ENCODE assay signal across 8 cellular contexts in genomic region chr16:21101631-21102420, GRCh38. TPM values are rescaled to one million over a fixed set of nuclear protein-coding genes. Genes with fewer than 3 reads are reported as not detected.
DNase-seq lines count a peak whose midpoint lies in the region; ATAC-seq and TF ChIP-seq lines count a peak whose summit lies in the region.

No MANE protein-coding gene starts in this region.

- H3K27me3 ChIP-seq in Karpas-422 (ENCODE audit: low read length) (no peaks in the 10 kb centered on the region), right lobe of liver (no peaks in the 10 kb centered on the region)

- H3K79me2 ChIP-seq in Karpas-422 (ENCODE audit: low read length), result no peaks in the 10 kb centered on the region

- H3K4me3 ChIP-seq in Karpas-422 (ENCODE audit: low read length) (no peak overlapping the region), right lobe of liver (no peak overlapping the region)

- no peak overlapping the region for H3K4me2 ChIP-seq in Karpas-422 (ENCODE audit: low read depth, low read length, poor library complexity, severe bottlenecking)

- no peaks in the 10 kb centered on the region for H4K20me1 ChIP-seq in Karpas-422 (ENCODE audit: insufficient read depth, low read depth, low read length)

- peak overlapping the region; percentile 56; the same call in 1 of the 2 replicates for H2AFZ ChIP-seq in Karpas-422 (ENCODE audit: low read length)

- H3K9me2 ChIP-seq in Karpas-422 (replicated peaks; ENCODE audit: insufficient read depth, low read length), result no peaks in the 10 kb centered on the region

- 40% methylated on average over 7 of the region's 8 CpGs for WGBS in right lobe of liver (ENCODE audit: insufficient coverage, low coverage, low lambda C conversion rate, missing lambda C conversion rate)

- no peaks in the 10 kb centered on the region for H3K9me3 Mint-ChIP-seq in Calu3 (ENCODE audit: low read depth, unreplicated experiment)
- no peaks in the 10 kb centered on the region for H3K9me3 Mint-ChIP-seq in activated naive CD4-positive, alpha-beta T cell treated with anti-CD3 and anti-CD28 coated beads, Interleukin-2, amount 10 ng/mL, durations not matched to agents 7 days and 5 days
- H3K9me3 Mint-ChIP-seq in activated T-helper 17 cell treated with anti-CD3 and anti-CD28 coated beads, Interleukin-2, amount 50 U/mL, for 72 hours, result no peaks in the 10 kb centered on the region

- no peaks in the 10 kb centered on the region for H3K36me3 ChIP-seq in Karpas-422 (ENCODE audit: insufficient read depth, low read length)
- no peaks in the 10 kb centered on the region for H3K36me3 ChIP-seq in right lobe of liver

- no peak overlapping the region; the same call in 1 of the 2 replicates for H3K9ac ChIP-seq in Karpas-422 (ENCODE audit: low read length)

- H3K9me3 ChIP-seq in Karpas-422 (ENCODE audit: low read length) (no peaks in the 10 kb centered on the region), right lobe of liver (no peaks in the 10 kb centered on the region)

- DNase-seq in Calu3, result peak; percentile 61
- DNase-seq in Karpas-422, result peak; percentile 70
- peak; percentile 24 for DNase-seq in activated naive CD4-positive, alpha-beta T cell treated with anti-CD3 and anti-CD28 coated beads, Interleukin-2, amount 10 ng/mL, durations not matched to agents 7 days and 5 days
- DNase-seq in right lobe of liver, result no peak
- no peak for DNase-seq in Ammon's horn (ENCODE audit: low spot score)

- CTCF ChIA-PET in Calu3 (lab: Charles Lee), result interaction anchor here (0.5 to 3.1 kb wide), 11 partner anchors 67 to 295 kb away, joined by 3 to 13 read pairs (median 4); partner anchors contain the start of genes DCUN1D3 and LYRM1
- CTCF ChIA-PET in activated naive CD4-positive, alpha-beta T cell treated with anti-CD3 and anti-CD28 coated beads, Interleukin-2, amount 10 ng/mL, durations not matched to agents 7 days and 5 days (lab: Charles Lee), result no interaction called here

- ATAC-seq in right lobe of liver, result peak in 3 of 4 donors; percentile 21 to 33 (median 22)
- no peak for ATAC-seq in HG03139 (IDR thresholded peaks at IDR 0.05; ENCODE audit: unreplicated experiment)
- no peak for ATAC-seq in activated T-helper 17 cell treated with anti-CD3 and anti-CD28 coated beads, Interleukin-2, amount 50 U/mL, for 72 hours (replicated peaks)
- ATAC-seq in GM18498 (IDR thresholded peaks at IDR 0.05; ENCODE audit: unreplicated experiment), result no peak

- peaks cover 41% of the 10 kb centered on the region for H3K27me3 Mint-ChIP-seq in Calu3 (ENCODE audit: unreplicated experiment)
- H3K27me3 Mint-ChIP-seq in activated naive CD4-positive, alpha-beta T cell treated with anti-CD3 and anti-CD28 coated beads, Interleukin-2, amount 10 ng/mL, durations not matched to agents 7 days and 5 days, result peaks cover 40% of the 10 kb centered on the region
- H3K27me3 Mint-ChIP-seq in activated T-helper 17 cell treated with anti-CD3 and anti-CD28 coated beads, Interleukin-2, amount 50 U/mL, for 72 hours, result peaks cover 34% of the 10 kb centered on the region

- no peaks in the 10 kb centered on the region for H3K36me3 Mint-ChIP-seq in Calu3 (ENCODE audit: insufficient read depth, unreplicated experiment)
- no peaks in the 10 kb centered on the region for H3K36me3 Mint-ChIP-seq in activated naive CD4-positive, alpha-beta T cell treated with anti-CD3 and anti-CD28 coated beads, Interleukin-2, amount 10 ng/mL, durations not matched to agents 7 days and 5 days
- no peaks in the 10 kb centered on the region for H3K36me3 Mint-ChIP-seq in activated T-helper 17 cell treated with anti-CD3 and anti-CD28 coated beads, Interleukin-2, amount 50 U/mL, for 72 hours (ENCODE audit: low read depth)

- no peaks in the 10 kb centered on the region for H3K4me1 ChIP-seq in Karpas-422 (ENCODE audit: low read length)
- no peaks in the 10 kb centered on the region for H3K4me1 ChIP-seq in right lobe of liver

- TF ChIP-seq CTCF in Calu3 (IDR thresholded peaks at IDR 0.05; ENCODE audit: unreplicated experiment), result peak; percentile 47
- peak in 3 of 4 donors; percentile 8 to 25 (median 23) for TF ChIP-seq CTCF in right lobe of liver (IDR thresholded peaks at IDR 0.05)

- BruUV-seq in Calu3 (replicated peaks; lab: Mats Ljungman, UMichigan), result no TSS peak

- H3K4me1 Mint-ChIP-seq in Calu3 (ENCODE audit: low read depth, unreplicated experiment), result peaks cover 14% of the 10 kb centered on the region
- H3K4me1 Mint-ChIP-seq in activated naive CD4-positive, alpha-beta T cell treated with anti-CD3 and anti-CD28 coated beads, Interleukin-2, amount 10 ng/mL, durations not matched to agents 7 days and 5 days, result no peaks in the 10 kb centered on the region
- H3K4me1 Mint-ChIP-seq in activated T-helper 17 cell treated with anti-CD3 and anti-CD28 coated beads, Interleukin-2, amount 50 U/mL, for 72 hours, result no peaks in the 10 kb centered on the region

- no peak overlapping the region for H3K4me3 Mint-ChIP-seq in Calu3 (ENCODE audit: low read depth, unreplicated experiment)
- H3K4me3 Mint-ChIP-seq in activated naive CD4-positive, alpha-beta T cell treated with anti-CD3 and anti-CD28 coated beads, Interleukin-2, amount 10 ng/mL, durations not matched to agents 7 days and 5 days, result no peak overlapping the region
- no peak overlapping the region for H3K4me3 Mint-ChIP-seq in activated T-helper 17 cell treated with anti-CD3 and anti-CD28 coated beads, Interleukin-2, amount 50 U/mL, for 72 hours

- H3K27ac Mint-ChIP-seq in Calu3 (ENCODE audit: unreplicated experiment), result no peak overlapping the region
- H3K27ac Mint-ChIP-seq in activated naive CD4-positive, alpha-beta T cell treated with anti-CD3 and anti-CD28 coated beads, Interleukin-2, amount 10 ng/mL, durations not matched to agents 7 days and 5 days, result no peak overlapping the region
- no peak overlapping the region for H3K27ac Mint-ChIP-seq in activated T-helper 17 cell treated with anti-CD3 and anti-CD28 coated beads, Interleukin-2, amount 50 U/mL, for 72 hours

- no peak for TF ChIP-seq POLR2A in right lobe of liver (IDR thresholded peaks at IDR 0.05)

- intact Hi-C loops in Calu3 (cut with micrococcal nuclease; ENCODE audit: unreplicated experiment), result loop anchor here (1.0 kb wide), 1 partner anchor 252 kb away; no protein-coding TSS in a partner anchor
- intact Hi-C loops in right lobe of liver (cut with DNase I), result no loop called here

- H3K27ac ChIP-seq in Karpas-422 (ENCODE audit: low read length) (no peak overlapping the region), right lobe of liver (no peak overlapping the region)

RNA-seq across cellular contexts. Expression of gene DNAH3, which starts 48.8 kb away (rescaled TPM):
- total RNA-seq in Calu3 (2022), result 0.21 and 0.64 TPM in 2 replicates
- not detected in 2 replicates for total RNA-seq in Karpas-422 (2014; rRNA removed; shearing (Covaris generic); ENCODE audit: low replicate concordance)
- total RNA-seq in right lobe of liver, result not detected
- total RNA-seq in activated T-helper 17 cell treated with anti-CD3 and anti-CD28 coated beads, Interleukin-2, amount 50 U/mL, for 72 hours, result under 1 TPM; 0.11 TPM

RNA-seq across cellular contexts. Expression of gene LDAF1, which starts 56.6 kb away (rescaled TPM):
- 46.7 and 50.1 TPM in 2 replicates for total RNA-seq in Calu3 (2022)
- 40.5 and 48.3 TPM in 2 replicates for total RNA-seq in Karpas-422 (2014; rRNA removed; shearing (Covaris generic); ENCODE audit: low replicate concordance)
- 1 to 10 TPM; 1.5 to 3.1 (median 2.1) TPM for total RNA-seq in right lobe of liver
- 10 to 100 TPM; 13.3 to 15.8 TPM for total RNA-seq in activated T-helper 17 cell treated with anti-CD3 and anti-CD28 coated beads, Interleukin-2, amount 50 U/mL, for 72 hours

Comparison
In these comparisons a context has a peak if more than half of its experiments do, and no peak if none do; other contexts are left out.
1. DNase-seq: peak in Calu3 (single experiment), Karpas-422 (single experiment) and activated naive CD4-positive, alpha-beta T cell treated with anti-CD3 and anti-CD28 coated beads, Interleukin-2, amount 10 ng/mL, durations not matched to agents 7 days and 5 days (single experiment); none in right lobe of liver (0 of 3) and Ammon's horn (single experiment).
2. ATAC-seq: peak in right lobe of liver (3 of 4); none in HG03139 (single experiment), activated T-helper 17 cell treated with anti-CD3 and anti-CD28 coated beads, Interleukin-2, amount 50 U/mL, for 72 hours (single experiment) and GM18498 (single experiment).